In the genomic region with DNA sequence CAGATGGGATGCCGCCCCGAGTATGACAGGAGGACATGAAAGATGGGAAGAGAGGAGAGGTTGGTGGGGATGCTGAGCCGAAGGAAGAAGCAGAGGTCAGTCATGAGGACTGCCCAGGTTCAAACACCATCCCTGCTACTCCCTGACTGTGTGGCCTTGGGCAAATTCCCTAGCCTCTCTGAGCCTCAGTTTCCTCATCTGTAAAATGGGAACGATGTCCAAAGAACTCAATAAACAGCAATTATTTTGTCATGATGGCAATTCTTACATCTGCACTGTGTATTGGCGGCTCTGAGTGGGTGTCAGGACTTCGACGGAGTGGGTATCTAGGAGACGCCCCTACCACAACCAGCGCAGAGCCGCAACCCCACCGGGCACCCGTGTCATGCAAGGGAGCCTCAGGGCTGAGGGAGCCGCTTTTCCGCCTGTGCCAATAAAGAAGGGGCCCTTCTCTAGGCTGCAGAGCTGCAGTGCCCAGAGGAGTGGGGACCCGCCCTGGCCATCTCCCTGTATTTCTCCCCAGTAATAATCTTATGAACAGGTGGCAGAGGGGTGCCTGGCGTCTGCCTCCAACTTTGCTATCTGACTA, we compare ENCODE assay signal across 19 cellular contexts.
A peak's percentile ranks its signal among the peaks of the same experiment; 100 is the strongest.
DNase-seq lines count a peak whose midpoint lies in the region; FAIRE-seq and TF ChIP-seq lines count a peak whose summit lies in the region.
"Had no signal": no experiment of that assay in that cellular context is flagged by ENCODE, and none has a peak within 500 bp of the region (broad histone marks: within the 10 kb centered on the region; RNA-seq: fewer than 3 reads in every experiment).

No MANE protein-coding gene starts in this region.

- no peak overlapping the region for H3K27ac ChIP-seq in H9 (ENCODE audit: insufficient read length, low read depth, low read length)
- no peak overlapping the region for H3K27ac ChIP-seq in HEK293 (ENCODE audit: extremely low read depth, low read depth, low read length)
- no peak overlapping the region; the same call in 1 of the 2 replicates for H3K27ac ChIP-seq in H1 (ENCODE audit: low read depth, low read length)
- no peak overlapping the region for H3K27ac ChIP-seq in neural progenitor cell

- H2BK12ac ChIP-seq in H9 (ENCODE audit: insufficient read length, low read depth, low read length): no peak overlapping the region
- H2BK12ac ChIP-seq in H1 (ENCODE audit: low read depth, low read length): 0 out of 2 replicates have a peak overlapping the region, but pooled peaks have one; percentile 50

- H3K4ac ChIP-seq in H9 (ENCODE audit: low read depth, low read length): no peak overlapping the region
- no peak overlapping the region for H3K4ac ChIP-seq in H1 (replicated peaks; ENCODE audit: insufficient read length, low read depth, low read length)

- H4K8ac ChIP-seq in H9 (replicated peaks; ENCODE audit: insufficient read length, low read depth, low read length) (no peak overlapping the region), H1 (ENCODE audit: extremely low read depth, insufficient read depth, low read length) (peak overlapping the region; percentile 62; the same call in 1 of the 2 replicates)

- no peak for TF ChIP-seq RAD21 in H1 (IDR thresholded peaks at IDR 0.05 in 1 of 2, conservative IDR thresholded peaks at IDR 0.05 in 1 of 2; ENCODE audit: low read depth in 2 of 2, low read length in 2 of 2)

- peaks cover 4% of the 10 kb centered on the region for H3F3A ChIP-seq in neural progenitor cell (ENCODE audit: low read depth)

- H3K4me2 ChIP-seq in H9 (ENCODE audit: insufficient read depth, insufficient read length, low read length) (no peak overlapping the region), H1 (ENCODE audit: insufficient read depth in 1 of 2, low read depth in 2 of 2, low read length in 2 of 2) (no peak overlapping the region), neural progenitor cell (no peak overlapping the region)
- H3K4me2 ChIP-seq: GM23338 had no signal

- no peak for FAIRE-seq in H1 (lab: Jason Lieb, UNC)
- FAIRE-seq: GM12891, GM18507, H54 had no signal

- no peaks in the 10 kb centered on the region for H3K23me2 ChIP-seq in H9 (ENCODE audit: insufficient read length, low read depth, low read length, poor library complexity, severe bottlenecking)
- H3K23me2 ChIP-seq in H1 (ENCODE audit: low read depth, low read length): peaks cover 2% of the 10 kb centered on the region; the same call in 1 of the 2 replicates

- H4K20me1 ChIP-seq in H9 (ENCODE audit: control insufficient read depth, insufficient read depth, insufficient read length) (no peaks in the 10 kb centered on the region), H1 (replicated peaks in 1 of 2; ENCODE audit: control insufficient read depth in 1 of 2, insufficient read depth in 2 of 2, low read length in 2 of 2) (no peaks in the 10 kb centered on the region), neural progenitor cell (ENCODE audit: low read depth) (peaks cover 20% of the 10 kb centered on the region)

- no peak overlapping the region for H3K4me3 Mint-ChIP-seq in H9
- no peak overlapping the region for H3K4me3 Mint-ChIP-seq in neural progenitor cell
- H3K4me3 Mint-ChIP-seq in T-helper 2 cell treated with Interferon-gamma antibody and Interleukin-4, amounts not matched to agents 5 μg/mL and 100 μg/mL, for 36 hours: no peak overlapping the region
- H3K4me3 Mint-ChIP-seq: CD4-positive, alpha-beta memory T cell; GM23338 had no signal

- H2BK120ac ChIP-seq in H9 (ENCODE audit: low read depth, low read length, poor library complexity, severe bottlenecking) (no peak overlapping the region), H1 (replicated peaks; ENCODE audit: low read depth, low read length) (no peak overlapping the region)

- DNase-seq in H9 (no peak), H1 (ENCODE audit: low read depth in 1 of 2, low spot score in 2 of 2) (no peak), neural progenitor cell (ENCODE audit: low spot score) (no peak), NCI-H1105 (lab: John Stamatoyannopoulos, UW) (no peak), NCI-H128 (lab: John Stamatoyannopoulos, UW; ENCODE audit: unreplicated experiment) (no peak)
- no peak for DNase-seq in T-helper 2 cell treated with Interferon-gamma antibody and Interleukin-4, amounts not matched to agents 5 μg/mL and 100 μg/mL, for 36 hours (ENCODE audit: low spot score)
- DNase-seq: C1 segment of cervical spinal cord; Calu3; CD4-positive, alpha-beta memory T cell; COR-L47; DMS53; DMS79 treated with DMSO at 0.1 percent for 48 hours; GF-D8; HCEC 1CT had no signal

- H3K36me3 ChIP-seq in HEK293 (ENCODE audit: control insufficient read depth in 2 of 2, insufficient read depth in 1 of 2, low read length in 2 of 2) (no peaks in the 10 kb centered on the region), H1 (ENCODE audit: control insufficient read depth in 2 of 4, insufficient read depth in 4 of 4, low read length in 3 of 4) (no peaks in the 10 kb centered on the region), neural progenitor cell (no peaks in the 10 kb centered on the region)

- no peak overlapping the region for H2BK5ac ChIP-seq in H9 (ENCODE audit: insufficient read length, low read length)
- peak overlapping the region; percentile 66; the same call in 1 of the 2 replicates for H2BK5ac ChIP-seq in H1 (ENCODE audit: low read depth, low read length)

- H3K9me3 Mint-ChIP-seq in H9 (peaks cover 7 to 8% of the 10 kb centered on the region in 2 experiments), neural progenitor cell (peaks cover 4% of the 10 kb centered on the region)
- H3K9me3 Mint-ChIP-seq in T-helper 2 cell treated with Interferon-gamma antibody and Interleukin-4, amounts not matched to agents 5 μg/mL and 100 μg/mL, for 36 hours: no peaks in the 10 kb centered on the region
- H3K9me3 Mint-ChIP-seq: CD4-positive, alpha-beta memory T cell had no signal

- H2AFZ ChIP-seq in H9 (ENCODE audit: low read length) (no peak overlapping the region), H1 (ENCODE audit: low read length) (no peak overlapping the region), neural progenitor cell (replicated peaks) (no peak overlapping the region)
- H2AFZ ChIP-seq: GM23338 had no signal

- H3K9ac ChIP-seq in H9 (ENCODE audit: extremely low read depth, insufficient read length, low read length) (no peak overlapping the region), H1 (replicated peaks in 1 of 4; ENCODE audit: extremely low read depth in 1 of 4, low read depth in 3 of 4, low read length in 3 of 4) (no peak overlapping the region), neural progenitor cell (no peak overlapping the region)

- peaks cover 8% of the 10 kb centered on the region for H3K9me3 ChIP-seq in H9 (ENCODE audit: control insufficient read depth, low read depth, low read length)
- no peaks in the 10 kb centered on the region for H3K9me3 ChIP-seq in HEK293 (ENCODE audit: control insufficient read depth, insufficient read depth, low read depth, low read length)
- H3K9me3 ChIP-seq in H1 (ENCODE audit: insufficient read depth in 2 of 2, low read depth in 1 of 2, low read length in 1 of 2): no peaks in the 10 kb centered on the region
- H3K9me3 ChIP-seq in neural progenitor cell (ENCODE audit: low read depth): no peaks in the 10 kb centered on the region

- H3K14ac ChIP-seq in H9 (ENCODE audit: insufficient read depth, low read length) (no peak overlapping the region; the same call in 1 of the 2 replicates), H1 (ENCODE audit: insufficient read length) (no peak overlapping the region)

- H3K18ac ChIP-seq in H9 (ENCODE audit: insufficient read length, low read depth, low read length) (no peak overlapping the region), H1 (ENCODE audit: extremely low read depth, low read length) (no peak overlapping the region)

- H4K91ac ChIP-seq in H9 (ENCODE audit: insufficient read length, low read depth, low read length) (no peak overlapping the region), H1 (replicated peaks; ENCODE audit: insufficient read length, low read length) (peak overlapping the region; percentile 70)

- H4K5ac ChIP-seq in H9 (ENCODE audit: insufficient read length, low read depth, low read length) (no peak overlapping the region), H1 (ENCODE audit: insufficient read length, low read depth, low read length) (no peak overlapping the region)

- WGBS in H9 (ENCODE audit: extremely low coverage, insufficient read length, low lambda C conversion rate): no CpG with 5 or more reads among the region's 16 CpGs
- 92% methylated on average over 16 of the region's 16 CpGs; no CpG with 5 or more reads in 1 of the 2 experiments for WGBS in H1 (ENCODE audit: extremely low coverage in 1 of 2, insufficient coverage in 1 of 2, insufficient read length in 1 of 2, insufficient replicate concordance in 2 of 2, low coverage in 1 of 2, low lambda C conversion rate in 2 of 2, missing lambda C conversion rate in 1 of 2), 2 experiments

- TF ChIP-seq EP300 in H1 (IDR thresholded peaks at IDR 0.05; ENCODE audit: borderline replicate concordance in 1 of 2, low read depth in 2 of 2, low read length in 2 of 2): no peak

- H3K23ac ChIP-seq in H9 (ENCODE audit: insufficient read length, low read depth, low read length) (no peak overlapping the region), H1 (ENCODE audit: insufficient read length) (no peak overlapping the region)

- H3K4me3 ChIP-seq in HEK293 (ENCODE audit: low read depth, low read length): no peak overlapping the region
- H3K4me3 ChIP-seq in H1 (ENCODE audit: extremely low read depth in 1 of 4, insufficient read depth in 2 of 4, low read depth in 3 of 4, low read length in 4 of 4): no peak overlapping the region
- H3K4me3 ChIP-seq in neural progenitor cell: no peak overlapping the region
- H3K4me3 ChIP-seq: GM23338 had no signal

- CTCF ChIA-PET in HEK293 (lab: Yijun Ruan, JAX): no interaction called here
- CTCF ChIA-PET in H1 (lab: Charles Lee; ENCODE audit: partially characterized antibody): interaction anchor here (0.7 to 1.4 kb wide), 3 partner anchors 11 to 226 kb away, joined by 3 to 4 read pairs (median 3); no protein-coding TSS in a partner anchor

- H3K27ac Mint-ChIP-seq in H9: peak overlapping the region in 2 of 3 experiments; percentile 79 to 83; a peak in 2 of 7 replicates
- H3K27ac Mint-ChIP-seq in neural progenitor cell: peak overlapping the region; percentile 84
- no peak overlapping the region for H3K27ac Mint-ChIP-seq in T-helper 2 cell treated with Interferon-gamma antibody and Interleukin-4, amounts not matched to agents 5 μg/mL and 100 μg/mL, for 36 hours
- H3K27ac Mint-ChIP-seq: CD4-positive, alpha-beta memory T cell; GM23338 had no signal

- H2BK20ac ChIP-seq in H9 (ENCODE audit: low read depth, low read length, poor library complexity, severe bottlenecking) (no peak overlapping the region), H1 (ENCODE audit: low read length) (no peak overlapping the region)

- no peaks in the 10 kb centered on the region for H3K79me1 ChIP-seq in H9 (ENCODE audit: insufficient read depth, low read depth, low read length, poor library complexity, severe bottlenecking)
- H3K79me1 ChIP-seq in H1 (ENCODE audit: low read depth, low read length): peaks cover 7% of the 10 kb centered on the region; the same call in 1 of the 2 replicates

- H3K27me3 ChIP-seq in H9 (ENCODE audit: insufficient read depth, low read length): no peaks in the 10 kb centered on the region
- H3K27me3 ChIP-seq in H1 (replicated peaks in 1 of 4; ENCODE audit: control insufficient read depth in 3 of 4, extremely low read depth in 1 of 4, insufficient read depth in 3 of 4, low read length in 3 of 4): no peaks in the 10 kb centered on the region
- H3K27me3 ChIP-seq in neural progenitor cell: no peaks in the 10 kb centered on the region

- H2AK5ac ChIP-seq in H9 (ENCODE audit: insufficient read length, low read length) (no peak overlapping the region), H1 (ENCODE audit: low read depth, low read length) (no peak overlapping the region)

- peaks cover 15 to 38% (median 18%) of the 10 kb centered on the region in 3 experiments for H3K36me3 Mint-ChIP-seq in H9 (ENCODE audit: insufficient read depth in 1 of 3, low read depth in 3 of 3)
- H3K36me3 Mint-ChIP-seq in neural progenitor cell: peaks cover 36% of the 10 kb centered on the region
- H3K36me3 Mint-ChIP-seq in T-helper 2 cell treated with Interferon-gamma antibody and Interleukin-4, amounts not matched to agents 5 μg/mL and 100 μg/mL, for 36 hours (ENCODE audit: low read depth): no peaks in the 10 kb centered on the region
- H3K36me3 Mint-ChIP-seq: CD4-positive, alpha-beta memory T cell had no signal

- TF ChIP-seq CTCF in H9 (conservative IDR thresholded peaks at IDR 0.05) (no peak), HEK293 (tag by site-specific recombination; IDR thresholded peaks at IDR 0.05) (no peak), H1 (IDR thresholded peaks at IDR 0.05; ENCODE audit: control extremely low read depth in 1 of 3, insufficient read depth in 1 of 3, low read depth in 1 of 3, low read length in 3 of 3) (no peak), neural progenitor cell (IDR thresholded peaks at IDR 0.05) (no peak)

- H3K27me3 Mint-ChIP-seq in H9 (ENCODE audit: low read depth): no peaks in the 10 kb centered on the region
- H3K27me3 Mint-ChIP-seq in neural progenitor cell (ENCODE audit: insufficient read depth, low read depth): peaks cover 8% of the 10 kb centered on the region
- peaks cover 1% of the 10 kb centered on the region for H3K27me3 Mint-ChIP-seq in T-helper 2 cell treated with Interferon-gamma antibody and Interleukin-4, amounts not matched to agents 5 μg/mL and 100 μg/mL, for 36 hours (ENCODE audit: low read depth)

- H3K4me1 ChIP-seq in H9 (ENCODE audit: insufficient read depth, low read length): peaks cover 2% of the 10 kb centered on the region; the same call in 1 of the 2 replicates
- no peaks in the 10 kb centered on the region for H3K4me1 ChIP-seq in HEK293 (ENCODE audit: control insufficient read depth, insufficient read depth, low read length)
- H3K4me1 ChIP-seq in H1 (replicated peaks in 1 of 4; ENCODE audit: control insufficient read depth in 3 of 4, insufficient read depth in 4 of 4, low read length in 3 of 4): peaks cover 0 to 5% (median 1%) of the 10 kb centered on the region in 4 experiments; a peak in 3 of 7 replicates
- H3K4me1 ChIP-seq in neural progenitor cell: peaks cover 5% of the 10 kb centered on the region

- H3K79me2 ChIP-seq in H9 (ENCODE audit: insufficient read depth, low read length) (no peaks in the 10 kb centered on the region), H1 (ENCODE audit: control insufficient read depth in 1 of 2, insufficient read depth in 2 of 2, low read length in 2 of 2) (no peaks in the 10 kb centered on the region), neural progenitor cell (ENCODE audit: low read depth) (no peaks in the 10 kb centered on the region)

- H3K56ac ChIP-seq in H9 (ENCODE audit: insufficient read length, low read depth, low read length) (no peak overlapping the region), H1 (replicated peaks; ENCODE audit: insufficient read length, low read depth, low read length) (no peak overlapping the region)

- H3K4me1 Mint-ChIP-seq in H9: peaks cover 12 to 15% of the 10 kb centered on the region in 2 experiments
- peaks cover 46% of the 10 kb centered on the region for H3K4me1 Mint-ChIP-seq in neural progenitor cell
- H3K4me1 Mint-ChIP-seq in T-helper 2 cell treated with Interferon-gamma antibody and Interleukin-4, amounts not matched to agents 5 μg/mL and 100 μg/mL, for 36 hours (ENCODE audit: low read depth): no peaks in the 10 kb centered on the region
- H3K4me1 Mint-ChIP-seq: CD4-positive, alpha-beta memory T cell had no signal

- POLR2A ChIA-PET in HEK293 (lab: Yijun Ruan, JAX): no interaction called here
- POLR2A ChIA-PET in H1 (lab: Charles Lee; ENCODE audit: partially characterized antibody): interaction anchor here (2.1 kb wide), 1 partner anchor 12 kb away, joined by 5 read pairs; no protein-coding TSS in a partner anchor

- no peak for TF ChIP-seq POLR2A in H1 (IDR thresholded peaks at IDR 0.05; ENCODE audit: control extremely low read depth in 1 of 2, low read depth in 2 of 2, low read length in 2 of 2)

- H3T11ph ChIP-seq in H9 (ENCODE audit: low read length): no peak overlapping the region

- no peak overlapping the region for H2BK15ac ChIP-seq in H9 (ENCODE audit: low read depth, low read length)
- H2BK15ac ChIP-seq in H1 (ENCODE audit: low read length): no peak overlapping the region
